In the genomic region with DNA sequence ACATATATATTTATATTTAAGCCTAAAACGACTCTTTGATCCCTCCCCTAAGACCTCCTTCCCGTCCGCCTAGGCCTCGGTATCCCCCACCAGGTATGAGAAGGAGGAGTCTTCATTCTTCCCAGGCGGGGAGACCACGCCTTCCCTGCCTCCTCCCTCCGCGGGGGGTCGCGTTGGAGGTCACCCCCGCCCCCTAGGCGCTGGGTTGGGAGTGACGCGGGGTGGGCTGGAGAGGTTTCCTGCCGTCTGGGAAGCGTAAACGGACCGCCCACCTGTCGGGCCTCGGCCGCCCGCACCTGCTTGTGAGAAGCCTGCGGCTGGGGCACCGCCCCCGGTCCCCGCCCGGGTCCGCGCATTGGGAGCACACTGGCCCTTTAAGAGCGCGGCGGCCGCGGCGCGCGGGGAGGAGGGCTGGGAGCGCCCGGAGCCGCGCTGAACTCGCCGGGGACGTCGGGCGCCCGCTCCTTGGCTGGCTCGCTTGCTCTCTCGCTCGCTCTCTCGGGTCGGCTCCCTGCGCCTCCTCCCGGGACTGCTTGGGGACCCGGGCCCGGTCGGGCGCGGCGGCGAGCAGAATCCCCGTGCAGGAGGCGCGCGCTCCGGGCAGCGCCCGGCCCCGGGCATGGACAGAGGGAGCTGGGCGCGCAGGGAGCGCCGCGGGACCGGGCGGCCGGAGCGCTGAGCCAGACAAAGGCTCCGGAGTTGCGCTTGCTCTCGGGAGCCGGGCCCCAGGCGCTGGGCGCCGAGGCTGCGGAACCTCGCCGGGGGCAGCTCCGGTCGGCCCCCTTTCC, we compare ENCODE assay signal across 7 cellular contexts. TPM values are rescaled to one million over a fixed set of nuclear protein-coding genes. Genes with fewer than 3 reads are reported as not detected.
DNase-seq lines count a peak whose midpoint lies in the region; ATAC-seq, FAIRE-seq and TF ChIP-seq lines count a peak whose summit lies in the region.

A gene (plus strand): TSS at position 404 of the 788 bp plus-strand sequence. CDS start 597 bp downstream, outside the sequence.

- no peak for TF ChIP-seq POLR2A in GM12892 (IDR thresholded peaks at IDR 0.05; ENCODE audit: low read depth, low read length)

- intact Hi-C loops in mucosa of descending colon (cut with DNase I, micrococcal nuclease), result no loop called here

- H3K9me3 ChIP-seq in mucosa of descending colon, result no peaks in the 10 kb centered on the region

- TF ChIP-seq CTCF in epithelial cell of proximal tubule (conservative IDR thresholded peaks at IDR 0.05; ENCODE audit: low read depth, low read length), result no peak
- no peak for TF ChIP-seq CTCF in mucosa of descending colon (IDR thresholded peaks at IDR 0.05)

- no peaks in the 10 kb centered on the region for H3K36me3 ChIP-seq in mucosa of descending colon (ENCODE audit: low read depth)

- H3K4me1 ChIP-seq in mucosa of descending colon (ENCODE audit: low read depth), result peaks cover 51% of the 10 kb centered on the region

- ATAC-seq in HG03064 (IDR thresholded peaks at IDR 0.05; ENCODE audit: low read depth, unreplicated experiment) (peak; percentile 54), mucosa of descending colon (peak; percentile 69)

- peak within 1 kb of the TSS; percentile 90 for H3K4me3 ChIP-seq in epithelial cell of proximal tubule (ENCODE audit: low read depth, low read length)
- H3K4me3 ChIP-seq in mucosa of descending colon, result peak within 1 kb of the TSS; percentile 92

- DNase-seq in GM12892 (ENCODE audit: insufficient read length) (peak; percentile 78), NCI-H774 (lab: John Stamatoyannopoulos, UW) (peak; percentile 93), activated T-cell treated with anti-CD3 and anti-CD28 coated beads for 1 hour (ENCODE audit: low read depth) (peak; percentile 49), epithelial cell of proximal tubule (ENCODE audit: low read depth) (no peak), mucosa of descending colon (peak; percentile 95 to 97 (median 96))
- DNase-seq in stimulated activated CD8-positive, alpha-beta memory T cell treated with anti-CD3 and anti-CD28 coated beads, Interleukin-4, amount 100 ng/mL, for 24 hours (ENCODE audit: low read depth), result peak; percentile 43

- FAIRE-seq in GM12892 (lab: Jason Lieb, UNC), result no peak

RNA-seq across cellular contexts. Expression of the gene that starts here (rescaled TPM):
- polyA plus RNA-seq in GM12892 (2012; ENCODE audit: missing spikeins), result not detected
- 24.7 and 36.0 TPM in 2 replicates for total RNA-seq in epithelial cell of proximal tubule
- total RNA-seq in mucosa of descending colon, result 100 to 1,000 TPM in 1 of 3 donors, 10 to 100 TPM in 2; 57.9 to 140 (median 96.5) TPM
